In the genomic region with DNA sequence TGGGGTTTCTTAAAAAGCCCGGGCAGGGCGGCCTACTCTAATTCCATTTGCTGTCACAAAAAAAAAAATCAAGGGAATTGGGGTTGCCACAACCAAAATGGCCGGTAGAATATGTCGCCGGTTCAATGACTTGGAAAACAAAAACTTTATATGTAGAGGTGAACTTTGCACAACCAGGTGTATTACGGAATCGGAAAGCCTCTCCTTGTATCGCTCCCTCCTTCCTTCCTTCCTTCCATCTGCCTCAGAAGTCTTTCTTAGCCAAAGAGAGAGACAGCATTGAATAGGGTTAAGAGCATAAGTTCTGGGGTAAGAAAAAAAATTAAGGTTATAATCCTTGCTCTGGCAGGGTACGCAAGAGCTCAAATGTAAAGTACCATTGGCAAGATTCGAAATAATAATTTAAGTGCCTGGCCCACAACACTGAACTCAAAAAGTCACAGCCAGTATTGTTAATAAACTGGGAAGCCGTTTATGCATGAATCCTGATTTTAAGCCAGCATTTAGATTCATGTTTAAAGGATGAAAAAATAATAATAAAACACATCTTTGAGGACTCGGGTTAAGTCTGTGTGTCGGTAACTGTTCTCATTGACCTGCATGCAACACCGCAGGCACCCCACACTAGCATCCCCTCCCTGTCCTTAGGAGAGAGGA, we compare ENCODE assay signal across 8 cellular contexts. TPM values are rescaled to one million over a fixed set of nuclear protein-coding genes. Genes with fewer than 3 reads are reported as not detected.
DNase-seq lines count a peak whose midpoint lies in the region; ATAC-seq, FAIRE-seq and TF ChIP-seq lines count a peak whose summit lies in the region.

No MANE protein-coding gene starts in this region.

- POLR2A ChIA-PET in Caco-2 (lab: Charles Lee): interaction anchor here (0.5 to 1.0 kb wide), 9 partner anchors 9 to 130 kb away, joined by 3 to 17 read pairs (median 3); a partner anchor contains a TSS
- POLR2A ChIA-PET in naive thymus-derived CD8-positive, alpha-beta T cell (lab: Charles Lee): interaction anchor here (0.5 to 3.2 kb wide), 22 partner anchors 8 to 1042 kb away, joined by 3 to 20 read pairs (median 4); a partner anchor contains a TSS

- peak overlapping the region; percentile 99 for H3K27ac Mint-ChIP-seq in Caco-2 (ENCODE audit: unreplicated experiment)
- H3K27ac Mint-ChIP-seq in naive thymus-derived CD8-positive, alpha-beta T cell: peak overlapping the region; percentile 90 to 98 (median 94)

- H3K4me3 ChIP-seq in Caco-2 (ENCODE audit: low read depth, low read length): peak overlapping the region; percentile 92
- H3K4me3 ChIP-seq in HUES6 (ENCODE audit: low read depth, low read length): peak overlapping the region; percentile 89
- H3K4me3 ChIP-seq in cardiac fibroblast (replicated peaks in 1 of 2; ENCODE audit: low read depth in 2 of 2, low read length in 2 of 2): peak overlapping the region; percentile 94 to 99

- ATAC-seq in GM19395 (IDR thresholded peaks at IDR 0.05; ENCODE audit: unreplicated experiment): peak; percentile 47
- ATAC-seq in naive thymus-derived CD8-positive, alpha-beta T cell: peak; percentile 33 to 44

- H3K36me3 Mint-ChIP-seq in Caco-2 (ENCODE audit: insufficient read depth, unreplicated experiment): peaks cover 34% of the 10 kb centered on the region
- peaks cover 0 to 6% (median 0%) of the 10 kb centered on the region in 3 donors for H3K36me3 Mint-ChIP-seq in naive thymus-derived CD8-positive, alpha-beta T cell

- TF ChIP-seq CTCF in Caco-2 (IDR thresholded peaks at IDR 0.05; ENCODE audit: insufficient read depth in 1 of 2, low read depth in 1 of 2, low read length in 1 of 2, severe bottlenecking in 1 of 2, unreplicated experiment in 1 of 2): no peak
- no peak for TF ChIP-seq CTCF in cardiac fibroblast (IDR thresholded peaks at IDR 0.05; ENCODE audit: low read depth, low read length)

- H3K9ac ChIP-seq in HUES6 (ENCODE audit: low read length): peak overlapping the region; percentile 96

- no peak for FAIRE-seq in GM19239 (lab: Jason Lieb, UNC)

- no peak for DNase-seq in Caco-2
- DNase-seq in cardiac fibroblast (ENCODE audit: low read depth in 2 of 2): no peak
- DNase-seq in naive thymus-derived CD8-positive, alpha-beta T cell: no peak
- no peak for DNase-seq in GM19239 (ENCODE audit: insufficient read length, low spot score)
- no peak for DNase-seq in T-helper 9 cell
- no peak for DNase-seq in RPMI8226

- CTCF ChIA-PET in Caco-2 (lab: Charles Lee): interaction anchor here (0.8 kb wide), 1 partner anchor 256 kb away, joined by 3 read pairs; no protein-coding TSS in a partner anchor

- H3K27ac ChIP-seq in HUES6 (ENCODE audit: low read depth, low read length): peak overlapping the region; percentile 95

- no peaks in the 10 kb centered on the region for H3K9me3 Mint-ChIP-seq in Caco-2 (ENCODE audit: unreplicated experiment)
- H3K9me3 Mint-ChIP-seq in naive thymus-derived CD8-positive, alpha-beta T cell: no peaks in the 10 kb centered on the region

- no peaks in the 10 kb centered on the region for H3K9me3 ChIP-seq in Caco-2
- no peaks in the 10 kb centered on the region for H3K9me3 ChIP-seq in HUES6 (ENCODE audit: control insufficient read depth, insufficient read depth, low read depth, low read length)

- intact Hi-C loops in Caco-2 (cut with micrococcal nuclease; ENCODE audit: unreplicated experiment): loop anchor here (2.0 to 5.0 kb wide), 4 partner anchors 39 to 310 kb away; a partner anchor contains a TSS

- H3K4me1 Mint-ChIP-seq in Caco-2 (ENCODE audit: low read depth, unreplicated experiment): peaks cover 20% of the 10 kb centered on the region
- peaks cover 29 to 66% (median 62%) of the 10 kb centered on the region in 4 donors for H3K4me1 Mint-ChIP-seq in naive thymus-derived CD8-positive, alpha-beta T cell

- peaks cover 20% of the 10 kb centered on the region for H3K4me1 ChIP-seq in Caco-2
- peaks cover 20% of the 10 kb centered on the region for H3K4me1 ChIP-seq in HUES6 (ENCODE audit: control insufficient read depth, insufficient read depth, low read length)

- no peaks in the 10 kb centered on the region for H3K27me3 ChIP-seq in Caco-2 (replicated peaks; ENCODE audit: control insufficient read depth, insufficient read depth, low read length)
- no peaks in the 10 kb centered on the region for H3K27me3 ChIP-seq in HUES6 (ENCODE audit: control insufficient read depth, insufficient read depth, low read length)

- H3K27me3 Mint-ChIP-seq in Caco-2 (ENCODE audit: insufficient read depth, unreplicated experiment): no peaks in the 10 kb centered on the region
- no peaks in the 10 kb centered on the region for H3K27me3 Mint-ChIP-seq in naive thymus-derived CD8-positive, alpha-beta T cell

- peak overlapping the region; percentile 100 for H3K4me3 Mint-ChIP-seq in Caco-2 (ENCODE audit: unreplicated experiment)
- H3K4me3 Mint-ChIP-seq in naive thymus-derived CD8-positive, alpha-beta T cell: peak overlapping the region; percentile 86 to 99 (median 94)

- TSS peak; percentile 95 for BruUV-seq in Caco-2 (replicated peaks; lab: Mats Ljungman, UMichigan)

- H3K36me3 ChIP-seq in Caco-2 (ENCODE audit: control insufficient read depth, insufficient read depth, low read length): no peaks in the 10 kb centered on the region
- 0 out of 2 replicates have a peak, but pooled peaks cover 2% of the 10 kb centered on the region for H3K36me3 ChIP-seq in HUES6 (ENCODE audit: control insufficient read depth, insufficient read depth, low read length)

RNA-seq across cellular contexts. Expression of a gene that starts 0.5 kb away (rescaled TPM):
- 197 and 210 TPM in 2 replicates for total RNA-seq in Caco-2 (2022)
- 100 to 1,000 TPM; 192 to 195 TPM for total RNA-seq in naive thymus-derived CD8-positive, alpha-beta T cell
- polyA plus RNA-seq in naive thymus-derived CD8-positive, alpha-beta T cell: 100 to 1,000 TPM; 137 to 210 (median 164) TPM

RNA-seq across cellular contexts. Expression of a gene that starts 59.2 kb away (rescaled TPM):
- 111 and 118 TPM in 2 replicates for total RNA-seq in Caco-2 (2022)
- total RNA-seq in naive thymus-derived CD8-positive, alpha-beta T cell: 10 to 100 TPM; 42.0 to 52.3 TPM
- polyA plus RNA-seq in naive thymus-derived CD8-positive, alpha-beta T cell: 10 to 100 TPM; 11.3 to 22.6 (median 11.7) TPM
